ENCODE assay signal across 22 cellular contexts in the genomic region with DNA sequence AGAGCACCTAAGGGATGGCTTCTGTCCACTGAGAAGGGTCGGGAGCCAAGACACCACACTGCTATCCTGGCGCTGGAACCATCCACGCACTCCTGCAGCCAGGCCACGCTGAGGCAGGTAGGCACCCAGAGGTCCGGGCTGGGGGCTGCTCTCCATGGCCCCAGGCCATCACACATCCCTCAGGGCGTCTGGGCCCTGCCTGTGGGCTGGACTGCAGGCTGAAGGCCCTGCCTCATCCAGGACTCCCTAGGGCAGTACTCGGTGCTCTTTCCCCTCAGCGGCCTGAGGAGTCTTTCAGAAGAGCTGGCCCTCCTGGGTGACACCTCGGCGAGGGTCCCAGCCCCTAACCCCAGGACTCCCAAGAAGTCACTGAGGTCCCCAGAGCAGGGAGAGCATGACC.
"Had no signal": no experiment of that assay in that cellular context is flagged by ENCODE, and none has a peak within 500 bp of the region (broad histone marks: within the 10 kb centered on the region; RNA-seq: fewer than 3 reads in every experiment).

No MANE protein-coding gene starts in this region.

- H3K4me1 Mint-ChIP-seq: activated CD4-positive, alpha-beta T cell treated with anti-CD3 and anti-CD28 coated beads, Interleukin-2, amount 10 ng/mL, durations not matched to agents 24 days and 14 days; activated naive CD4-positive, alpha-beta T cell treated with anti-CD3 and anti-CD28 coated beads, Interleukin-2, amount 50 U/mL, for 24 hours; activated naive CD8-positive, alpha-beta T cell treated with anti-CD3 and anti-CD28 coated beads, Interleukin-2, amount 10 ng/mL, durations not matched to agents 7 days and 5 days; brain had no signal

- H3K36me3 Mint-ChIP-seq: activated naive CD4-positive, alpha-beta T cell treated with anti-CD3 and anti-CD28 coated beads, Interleukin-2, amount 50 U/mL, for 24 hours had no signal

- H3K9me3 Mint-ChIP-seq: activated CD4-positive, alpha-beta T cell treated with anti-CD3 and anti-CD28 coated beads, Interleukin-2, amount 10 ng/mL, durations not matched to agents 24 days and 14 days; activated naive CD4-positive, alpha-beta T cell treated with anti-CD3 and anti-CD28 coated beads, Interleukin-2, amount 50 U/mL, for 24 hours; activated naive CD8-positive, alpha-beta T cell treated with anti-CD3 and anti-CD28 coated beads, Interleukin-2, amount 10 ng/mL, durations not matched to agents 7 days and 5 days; activated T-cell treated with anti-CD3 and anti-CD28 coated beads, Interleukin-2, amount 50 U/mL, for 24 hours; activated T-helper 2 cell treated with anti-CD3 and anti-CD28 coated beads, Interferon-gamma antibody, Interleukin-2, Interleukin-4, amounts not matched to agents 10 μg/mL and 5 μg/mL and 100 μg/mL, durations not matched to agents 14 hours and 24 hours and 36 hours; brain had no signal

- DNase-seq: activated gamma-delta T cell; activated naive CD4-positive, alpha-beta T cell treated with Interleukin-2 at 50 U/mL for 16 hours; activated naive CD8-positive, alpha-beta T cell treated with anti-CD3 and anti-CD28 coated beads, Interleukin-2, amount 10 ng/mL, durations not matched to agents 7 days and 5 days; activated T-cell treated with anti-CD3 and anti-CD28 coated beads, Interleukin-2, amount 50 U/mL, for 24 hours; caudate nucleus; cerebellar nuclear complex; KG1; NCI-H1092 treated with DMSO at 0.1 percent for 48 hours; NCI-H1417 treated with DMSO at 0.1 percent for 48 hours; NCI-H187 treated with DMSO at 0.1 percent for 48 hours; NCI-H2081; NCI-H226; PC-3; Right ventricle myocardium superior; T-helper 1 cell; T-helper 2 cell; T-helper 9 cell had no signal

- H3K27ac Mint-ChIP-seq: activated CD4-positive, alpha-beta T cell treated with anti-CD3 and anti-CD28 coated beads, Interleukin-2, amount 10 ng/mL, durations not matched to agents 24 days and 14 days; activated CD8-positive, alpha-beta T cell treated with anti-CD3 and anti-CD28 coated beads, Interleukin-2, amount 10 ng/mL, durations not matched to agents 7 days and 5 days; activated naive CD4-positive, alpha-beta T cell treated with anti-CD3 and anti-CD28 coated beads, Interleukin-2, amount 50 U/mL, for 24 hours; activated naive CD8-positive, alpha-beta T cell treated with anti-CD3 and anti-CD28 coated beads, Interleukin-2, amount 10 ng/mL, durations not matched to agents 7 days and 5 days; activated T-cell treated with anti-CD3 and anti-CD28 coated beads, Interleukin-2, amount 50 U/mL, for 24 hours; activated T-helper 2 cell treated with anti-CD3 and anti-CD28 coated beads, Interferon-gamma antibody, Interleukin-2, Interleukin-4, amounts not matched to agents 10 μg/mL and 5 μg/mL and 100 μg/mL, durations not matched to agents 14 hours and 24 hours and 36 hours had no signal

- H3K27me3 Mint-ChIP-seq: activated CD4-positive, alpha-beta T cell treated with anti-CD3 and anti-CD28 coated beads, Interleukin-2, amount 10 ng/mL, durations not matched to agents 24 days and 14 days; activated naive CD4-positive, alpha-beta T cell treated with anti-CD3 and anti-CD28 coated beads, Interleukin-2, amount 50 U/mL, for 24 hours; activated naive CD8-positive, alpha-beta T cell treated with anti-CD3 and anti-CD28 coated beads, Interleukin-2, amount 10 ng/mL, durations not matched to agents 7 days and 5 days; activated T-cell treated with anti-CD3 and anti-CD28 coated beads, Interleukin-2, amount 50 U/mL, for 24 hours; brain had no signal

- H3K4me3 Mint-ChIP-seq: activated CD4-positive, alpha-beta T cell treated with anti-CD3 and anti-CD28 coated beads, Interleukin-2, amount 10 ng/mL, durations not matched to agents 24 days and 14 days; activated CD8-positive, alpha-beta T cell treated with anti-CD3 and anti-CD28 coated beads, Interleukin-2, amount 10 ng/mL, durations not matched to agents 7 days and 5 days; activated naive CD4-positive, alpha-beta T cell treated with anti-CD3 and anti-CD28 coated beads, Interleukin-2, amount 50 U/mL, for 24 hours; activated naive CD8-positive, alpha-beta T cell treated with anti-CD3 and anti-CD28 coated beads, Interleukin-2, amount 10 ng/mL, durations not matched to agents 7 days and 5 days; activated T-cell treated with anti-CD3 and anti-CD28 coated beads, Interleukin-2, amount 50 U/mL, for 24 hours; brain had no signal
